17 cellular contexts compared by ENCODE assay signal in genomic region chr7:106420210-106420609, GRCh38.
DNase-seq lines count a peak whose midpoint lies in the region; ATAC-seq, FAIRE-seq and TF ChIP-seq lines count a peak whose summit lies in the region.
"Had no signal": no experiment of that assay in that cellular context is flagged by ENCODE, and none has a peak within 500 bp of the region (broad histone marks: within the 10 kb centered on the region; RNA-seq: fewer than 3 reads in every experiment).

No MANE protein-coding gene starts in this region.

- no peaks in the 10 kb centered on the region for H3K79me2 ChIP-seq in keratinocyte (ENCODE audit: control insufficient read depth, insufficient read depth, low read length)
- H3K79me2 ChIP-seq: hepatocyte had no signal

- no peak overlapping the region for H2AFZ ChIP-seq in keratinocyte (ENCODE audit: control insufficient read depth, low read length)
- H2AFZ ChIP-seq: hepatocyte had no signal

- H3K9me1 ChIP-seq in keratinocyte (ENCODE audit: control insufficient read depth, extremely low read depth, insufficient read depth, low read length), result no peaks in the 10 kb centered on the region

- peaks cover 58% of the 10 kb centered on the region for H3K4me1 Mint-ChIP-seq in activated naive CD4-positive, alpha-beta T cell treated with anti-CD3 and anti-CD28 coated beads, Interleukin-2, amount 50 U/mL, for 24 hours
- peaks cover 82% of the 10 kb centered on the region for H3K4me1 Mint-ChIP-seq in activated naive CD8-positive, alpha-beta T cell treated with anti-CD3 and anti-CD28 coated beads, Interleukin-2, amount 50 U/mL, for 24 hours

- H3K27ac Mint-ChIP-seq in activated naive CD4-positive, alpha-beta T cell treated with anti-CD3 and anti-CD28 coated beads, Interleukin-2, amount 50 U/mL, for 24 hours, result peak overlapping the region; percentile 44
- peak overlapping the region; percentile 82 for H3K27ac Mint-ChIP-seq in activated naive CD8-positive, alpha-beta T cell treated with anti-CD3 and anti-CD28 coated beads, Interleukin-2, amount 50 U/mL, for 24 hours
- H3K27ac Mint-ChIP-seq: activated naive CD4-positive, alpha-beta T cell treated with anti-CD3 and anti-CD28 coated beads, Interleukin-2, amount 10 ng/mL, durations not matched to agents 7 days and 5 days; CD8-positive, alpha-beta T cell had no signal

- no peak for TF ChIP-seq EP300 in tibial nerve (IDR thresholded peaks at IDR 0.05)

- H3K9ac ChIP-seq in keratinocyte (ENCODE audit: control insufficient read depth, extremely low read depth, insufficient read depth, low read length), result no peak overlapping the region

- FAIRE-seq in keratinocyte (lab: Jason Lieb, UNC), result no peak
- FAIRE-seq: colon, endometrium had no signal

- TF ChIP-seq POLR2A in tibial nerve (IDR thresholded peaks at IDR 0.05), result no peak

- H4K20me1 ChIP-seq in keratinocyte (ENCODE audit: control insufficient read depth, extremely low read depth, insufficient read depth, low read length), result no peaks in the 10 kb centered on the region

- dilution Hi-C loops in keratinocyte (cut with MboI; ENCODE audit: extremely low pct_ligation_motif_present, low sequenced_read_pairs), result no loop called here

- 65 to 80% methylated on average over 2 of the region's 2 CpGs for WGBS in tibial nerve, 2 donors

- TF ChIP-seq CTCF in keratinocyte (optimal IDR thresholded peaks at IDR 0.05 in 1 of 3, IDR thresholded peaks at IDR 0.05 in 1 of 3, conservative IDR thresholded peaks at IDR 0.05 in 1 of 3; ENCODE audit: extremely low read depth in 1 of 3, insufficient read depth in 2 of 3, low read length in 3 of 3), result no peak
- no peak for TF ChIP-seq CTCF in tibial nerve (IDR thresholded peaks at IDR 0.05)

- H3K9me3 ChIP-seq in keratinocyte (ENCODE audit: control insufficient read depth, low read depth, low read length), result no peaks in the 10 kb centered on the region
- H3K9me3 ChIP-seq in tibial nerve, result peaks cover 0 to 8% (median 1%) of the 10 kb centered on the region in 4 donors

- no peaks in the 10 kb centered on the region for H3K27me3 Mint-ChIP-seq in activated naive CD4-positive, alpha-beta T cell treated with anti-CD3 and anti-CD28 coated beads, Interleukin-2, amount 50 U/mL, for 24 hours
- H3K27me3 Mint-ChIP-seq in activated naive CD8-positive, alpha-beta T cell treated with anti-CD3 and anti-CD28 coated beads, Interleukin-2, amount 50 U/mL, for 24 hours, result peaks cover 5% of the 10 kb centered on the region
- H3K27me3 Mint-ChIP-seq: activated naive CD4-positive, alpha-beta T cell treated with anti-CD3 and anti-CD28 coated beads, Interleukin-2, amount 10 ng/mL, durations not matched to agents 7 days and 5 days had no signal

- H3K4me1 ChIP-seq in keratinocyte (ENCODE audit: control insufficient read depth, extremely low read depth, insufficient read depth, low read length) (peaks cover 53% of the 10 kb centered on the region), tibial nerve (peaks cover 0 to 78% (median 37%) of the 10 kb centered on the region in 4 donors)

- peaks cover 5% of the 10 kb centered on the region for H3K36me3 Mint-ChIP-seq in activated naive CD4-positive, alpha-beta T cell treated with anti-CD3 and anti-CD28 coated beads, Interleukin-2, amount 50 U/mL, for 24 hours
- H3K36me3 Mint-ChIP-seq in activated naive CD8-positive, alpha-beta T cell treated with anti-CD3 and anti-CD28 coated beads, Interleukin-2, amount 50 U/mL, for 24 hours (ENCODE audit: low read depth), result peaks cover 13% of the 10 kb centered on the region
- H3K36me3 Mint-ChIP-seq: activated naive CD4-positive, alpha-beta T cell treated with anti-CD3 and anti-CD28 coated beads, Interleukin-2, amount 10 ng/mL, durations not matched to agents 7 days and 5 days; CD8-positive, alpha-beta T cell had no signal

- H3K27me3 ChIP-seq in keratinocyte (ENCODE audit: control insufficient read depth, extremely low read depth, insufficient read depth, low read length) (no peaks in the 10 kb centered on the region), tibial nerve (no peaks in the 10 kb centered on the region)
- H3K27me3 ChIP-seq: hepatocyte had no signal

- ATAC-seq in activated naive CD8-positive, alpha-beta T cell treated with anti-CD3 and anti-CD28 coated beads, Interleukin-2, amount 50 U/mL, for 24 hours, result no peak
- no peak for ATAC-seq in HG03175 (IDR thresholded peaks at IDR 0.05; ENCODE audit: unreplicated experiment)
- ATAC-seq: CD8-positive, alpha-beta T cell had no signal

- peak overlapping the region; percentile 29 for H3K4me2 ChIP-seq in keratinocyte (ENCODE audit: control insufficient read depth, extremely low read depth, insufficient read depth, low read depth, low read length)
- H3K4me2 ChIP-seq: hepatocyte had no signal

- no peak for DNase-seq in activated naive CD4-positive, alpha-beta T cell treated with anti-CD3 and anti-CD28 coated beads, Interleukin-2, amount 50 U/mL, for 16 hours
- DNase-seq in activated naive CD8-positive, alpha-beta T cell treated with anti-CD3 and anti-CD28 coated beads, Interleukin-2, amount 50 U/mL, for 24 hours, result no peak
- no peak for DNase-seq in keratinocyte (ENCODE audit: low read depth, low spot score)
- DNase-seq in tibial nerve (ENCODE audit: low spot score in 2 of 2), result no peak
- no peak for DNase-seq in NCI-H1930 (lab: John Stamatoyannopoulos, UW)
- DNase-seq in NCI-H187 treated with DMSO at 0.1 percent for 48 hours (lab: John Stamatoyannopoulos, UW), result no peak
- DNase-seq: activated naive CD4-positive, alpha-beta T cell treated with anti-CD3 and anti-CD28 coated beads, Interleukin-2, amount 10 ng/mL, durations not matched to agents 7 days and 5 days; CD8-positive, alpha-beta T cell; GF-D8; NCI-H2171 treated with DMSO at 0.1 percent for 48 hours; NCI-H526 treated with DMSO at 0.1 percent for 48 hours; retina had no signal

- H3K4me3 ChIP-seq in keratinocyte (ENCODE audit: control insufficient read depth in 2 of 3, extremely low read depth in 1 of 3, insufficient read depth in 2 of 3, low read depth in 1 of 3, low read length in 3 of 3) (no peak overlapping the region), tibial nerve (no peak overlapping the region)
- H3K4me3 ChIP-seq: hepatocyte had no signal

- no peak overlapping the region for H3K4me3 Mint-ChIP-seq in activated naive CD4-positive, alpha-beta T cell treated with anti-CD3 and anti-CD28 coated beads, Interleukin-2, amount 50 U/mL, for 24 hours
- H3K4me3 Mint-ChIP-seq in activated naive CD8-positive, alpha-beta T cell treated with anti-CD3 and anti-CD28 coated beads, Interleukin-2, amount 50 U/mL, for 24 hours, result peak overlapping the region; percentile 16
- H3K4me3 Mint-ChIP-seq: activated naive CD4-positive, alpha-beta T cell treated with anti-CD3 and anti-CD28 coated beads, Interleukin-2, amount 10 ng/mL, durations not matched to agents 7 days and 5 days; CD8-positive, alpha-beta T cell had no signal

- peaks cover 8% of the 10 kb centered on the region for H3K9me3 Mint-ChIP-seq in activated naive CD4-positive, alpha-beta T cell treated with anti-CD3 and anti-CD28 coated beads, Interleukin-2, amount 50 U/mL, for 24 hours
- peaks cover 19% of the 10 kb centered on the region for H3K9me3 Mint-ChIP-seq in activated naive CD8-positive, alpha-beta T cell treated with anti-CD3 and anti-CD28 coated beads, Interleukin-2, amount 50 U/mL, for 24 hours

- peak overlapping the region; percentile 1 for H3K27ac ChIP-seq in keratinocyte (ENCODE audit: control insufficient read depth, insufficient read depth, low read length)
- H3K27ac ChIP-seq in tibial nerve, result peak overlapping the region in 3 of 4 donors; percentile 79 to 94 (median 82)

- H3K36me3 ChIP-seq in keratinocyte (ENCODE audit: control insufficient read depth in 2 of 2, extremely low read depth in 1 of 2, insufficient read depth in 2 of 2, low read length in 2 of 2), result no peaks in the 10 kb centered on the region
- no peaks in the 10 kb centered on the region for H3K36me3 ChIP-seq in tibial nerve
